16 cellular contexts compared by ENCODE assay signal in genomic region chr1:218778257-218778656, GRCh38.
"Had no signal": no experiment of that assay in that cellular context is flagged by ENCODE, and none has a peak within 500 bp of the region (broad histone marks: within the 10 kb centered on the region; RNA-seq: fewer than 3 reads in every experiment).

No MANE protein-coding gene starts in this region.

- H3K4me1 ChIP-seq: colonic mucosa, sigmoid colon, stomach had no signal

- H3K27ac ChIP-seq: colonic mucosa, hepatocyte, ovary, right atrium auricular region, sigmoid colon, stomach had no signal

- H3K4me1 Mint-ChIP-seq: naive thymus-derived CD4-positive, alpha-beta T cell; neural crest cell had no signal

- H3K9me3 ChIP-seq: colonic mucosa, ovary, right atrium auricular region, sigmoid colon, stomach had no signal

- H3K27me3 Mint-ChIP-seq: naive thymus-derived CD4-positive, alpha-beta T cell had no signal

- H3K36me3 Mint-ChIP-seq: naive thymus-derived CD4-positive, alpha-beta T cell had no signal

- H3K4me3 Mint-ChIP-seq: naive thymus-derived CD4-positive, alpha-beta T cell; neural crest cell had no signal

- H3K4me3 ChIP-seq: colonic mucosa, hepatocyte, ovary, right atrium auricular region, sigmoid colon, stomach had no signal

- DNase-seq: colonic mucosa; dermis blood vessel endothelial cell; head of caudate nucleus; left colon; mesendoderm; naive thymus-derived CD4-positive, alpha-beta T cell; ovary; sigmoid colon; small intestine; stimulated activated CD4-positive, alpha-beta T cell treated with anti-CD3 and anti-CD28 coated beads, Interleukin-12 subunit alpha, Interleukin-12 subunit beta, amount 100 ng/mL, for 4 hours; stimulated activated naive CD4-positive, alpha-beta T cell; stomach; trophoblast cell had no signal

- H3K27ac Mint-ChIP-seq: naive thymus-derived CD4-positive, alpha-beta T cell had no signal

- FAIRE-seq: small intestine had no signal

- H3K4me2 ChIP-seq: hepatocyte had no signal

- ATAC-seq: left colon; naive thymus-derived CD4-positive, alpha-beta T cell had no signal
